Comparison of ENCODE assay signal across 8 cellular contexts in genomic region chr7:38398725-38399321, GRCh38.
A peak's percentile ranks its signal among the peaks of the same experiment; 100 is the strongest.
DNase-seq lines count a peak whose midpoint lies in the region; ATAC-seq lines count a peak whose summit lies in the region.

No MANE protein-coding gene starts in this region.

- intact Hi-C loops in left ventricle myocardium superior (cut with micrococcal nuclease), result no loop called here

- H3K4me3 ChIP-seq in skeletal muscle satellite cell (ENCODE audit: low read length), result no peak overlapping the region

- H3K9me3 ChIP-seq in skeletal muscle satellite cell (replicated peaks; ENCODE audit: low read length), result no peaks in the 10 kb centered on the region

- no peak overlapping the region for H3K4me3 Mint-ChIP-seq in activated naive CD8-positive, alpha-beta T cell treated with anti-CD3 and anti-CD28 coated beads, Interleukin-2, amount 10 ng/mL, durations not matched to agents 7 days and 5 days

- DNase-seq in activated gamma-delta T cell treated with Interleukin-2 at 50 U/mL for 16 hours (peak; percentile 50), activated gamma-delta T cell (lab: John Stamatoyannopoulos, UW) (no peak), HK-2 (ENCODE audit: unreplicated experiment) (peak; percentile 32), SHP77 treated with DMSO at 0.1 percent for 48 hours (lab: John Stamatoyannopoulos, UW) (peak; percentile 33), left ventricle myocardium superior (peak; percentile 69), foreskin melanocyte (no peak)
- DNase-seq in activated naive CD8-positive, alpha-beta T cell treated with anti-CD3 and anti-CD28 coated beads, Interleukin-2, amount 10 ng/mL, durations not matched to agents 7 days and 5 days, result peak; percentile 51

- no peaks in the 10 kb centered on the region for H3K9me3 Mint-ChIP-seq in activated naive CD8-positive, alpha-beta T cell treated with anti-CD3 and anti-CD28 coated beads, Interleukin-2, amount 10 ng/mL, durations not matched to agents 7 days and 5 days

- ATAC-seq in activated naive CD8-positive, alpha-beta T cell treated with anti-CD3 and anti-CD28 coated beads, Interleukin-2, amount 10 ng/mL, durations not matched to agents 7 days and 5 days (ENCODE audit: low read depth), result no peak
- peak; percentile 51 for ATAC-seq in left ventricle myocardium superior

- H3K4me1 ChIP-seq in skeletal muscle satellite cell (ENCODE audit: control insufficient read depth, insufficient read depth, low read length), result no peaks in the 10 kb centered on the region

- POLR2A ChIA-PET in activated naive CD8-positive, alpha-beta T cell treated with anti-CD3 and anti-CD28 coated beads, Interleukin-2, amount 10 ng/mL, durations not matched to agents 7 days and 5 days (lab: Charles Lee), result interaction anchor here (1.3 kb wide), 1 partner anchor 261 kb away, joined by 3 read pairs; no protein-coding TSS in a partner anchor

- H3K4me1 Mint-ChIP-seq in activated naive CD8-positive, alpha-beta T cell treated with anti-CD3 and anti-CD28 coated beads, Interleukin-2, amount 10 ng/mL, durations not matched to agents 7 days and 5 days, result no peaks in the 10 kb centered on the region

- H3K27ac Mint-ChIP-seq in activated naive CD8-positive, alpha-beta T cell treated with anti-CD3 and anti-CD28 coated beads, Interleukin-2, amount 10 ng/mL, durations not matched to agents 7 days and 5 days, result no peak overlapping the region

- no peak overlapping the region for H3K9ac ChIP-seq in skeletal muscle satellite cell (ENCODE audit: low read depth, low read length)

- H3K4me2 ChIP-seq in skeletal muscle satellite cell (ENCODE audit: low read length), result peak overlapping the region; percentile 27

- no peaks in the 10 kb centered on the region for H3K36me3 Mint-ChIP-seq in activated naive CD8-positive, alpha-beta T cell treated with anti-CD3 and anti-CD28 coated beads, Interleukin-2, amount 10 ng/mL, durations not matched to agents 7 days and 5 days

- no peaks in the 10 kb centered on the region for H3K27me3 ChIP-seq in skeletal muscle satellite cell (ENCODE audit: control insufficient read depth, insufficient read depth, low read length)

- H3K27me3 Mint-ChIP-seq in activated naive CD8-positive, alpha-beta T cell treated with anti-CD3 and anti-CD28 coated beads, Interleukin-2, amount 10 ng/mL, durations not matched to agents 7 days and 5 days, result peaks cover 15% of the 10 kb centered on the region

- H3K36me3 ChIP-seq in skeletal muscle satellite cell (ENCODE audit: insufficient read depth, low read length), result no peaks in the 10 kb centered on the region

Comparison
In these comparisons a context has a peak if more than half of its experiments do, and no peak if none do; other contexts are left out.
1. DNase-seq: peak in activated gamma-delta T cell treated with Interleukin-2 at 50 U/mL for 16 hours (single experiment), HK-2 (single experiment), SHP77 treated with DMSO at 0.1 percent for 48 hours (single experiment), activated naive CD8-positive, alpha-beta T cell treated with anti-CD3 and anti-CD28 coated beads, Interleukin-2, amount 10 ng/mL, durations not matched to agents 7 days and 5 days (single experiment) and left ventricle myocardium superior (single experiment); none in activated gamma-delta T cell (single experiment) and foreskin melanocyte (single experiment).